ENCODE assay signal across 18 cellular contexts in the genomic region with DNA sequence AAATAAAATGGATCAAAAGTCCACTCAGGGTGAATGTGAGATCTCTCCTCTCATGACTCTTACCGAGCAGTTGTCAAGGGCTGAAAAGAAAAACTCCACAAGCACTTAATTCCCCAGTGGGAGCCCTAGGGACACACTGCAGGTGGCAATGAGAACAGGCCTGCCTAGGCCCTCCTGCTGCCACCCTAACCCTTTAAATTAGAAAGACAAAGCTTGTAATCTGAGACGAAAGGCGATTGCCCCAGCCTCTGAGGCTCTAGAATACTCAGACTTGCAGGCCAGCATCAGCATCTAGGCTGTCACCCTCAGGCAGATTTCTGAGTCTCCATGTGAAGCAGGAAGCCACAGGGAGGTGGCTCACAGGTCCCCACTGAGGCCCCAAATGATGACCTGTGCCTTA.
A peak's percentile ranks its signal among the peaks of the same experiment; 100 is the strongest.
DNase-seq lines count a peak whose midpoint lies in the region; ATAC-seq lines count a peak whose summit lies in the region.
"Had no signal": no experiment of that assay in that cellular context is flagged by ENCODE, and none has a peak within 500 bp of the region (broad histone marks: within the 10 kb centered on the region; RNA-seq: fewer than 3 reads in every experiment).

No MANE protein-coding gene starts in this region.

- H3K4me3 ChIP-seq in H7 (ENCODE audit: insufficient read depth, low read depth, low read length): no peak overlapping the region
- no peak overlapping the region for H3K4me3 ChIP-seq in NT2/D1 (ENCODE audit: insufficient read length, low read depth)
- H3K4me3 ChIP-seq: BLaER1, tibial nerve had no signal

- H3K27me3 ChIP-seq in H7 (ENCODE audit: control insufficient read depth, insufficient read depth, low read length): no peaks in the 10 kb centered on the region; the same call in none of the 2 replicates
- H3K27me3 ChIP-seq in NT2/D1 (ENCODE audit: insufficient read depth, insufficient read length): peaks cover 31% of the 10 kb centered on the region
- H3K27me3 ChIP-seq: BLaER1, tibial nerve had no signal

- no peak overlapping the region for H3K9ac ChIP-seq in NT2/D1 (ENCODE audit: insufficient read length, low read depth)
- H3K9ac ChIP-seq: BLaER1 had no signal

- no peaks in the 10 kb centered on the region; the same call in 1 of the 2 replicates for H3K9me3 ChIP-seq in NT2/D1 (ENCODE audit: insufficient read depth, low read length)
- H3K9me3 ChIP-seq: BLaER1, tibial nerve had no signal

- H3K4me1 ChIP-seq in NT2/D1 (ENCODE audit: insufficient read depth, insufficient read length): peaks cover 4% of the 10 kb centered on the region
- H3K4me1 ChIP-seq: tibial nerve had no signal

- ATAC-seq in HG03354 (IDR thresholded peaks at IDR 0.05; ENCODE audit: poor library complexity, severe bottlenecking, unreplicated experiment): no peak
- ATAC-seq: activated naive CD8-positive, alpha-beta T cell treated with anti-CD3 and anti-CD28 coated beads, Interleukin-2, amount 50 U/mL, for 24 hours; HepG2 had no signal

- H3K36me3 ChIP-seq in H7 (replicated peaks; ENCODE audit: control insufficient read depth, insufficient read depth, low read length) (no peaks in the 10 kb centered on the region), NT2/D1 (ENCODE audit: insufficient read depth, insufficient read length, low read length) (no peaks in the 10 kb centered on the region)
- H3K36me3 ChIP-seq: BLaER1, tibial nerve had no signal

- DNase-seq in H7 (peak; percentile 89), NCI-H1436 treated with DMSO at 0.1 percent for 48 hours (lab: John Stamatoyannopoulos, UW) (peak; percentile 44), NT2/D1 (ENCODE audit: low read depth, low spot score) (peak; percentile 92), iPS-NIHi7 (ENCODE audit: extremely low spot score) (peak; percentile 84), globus pallidus (ENCODE audit: low spot score) (no peak)
- no peak for DNase-seq in stimulated activated CD4-positive, alpha-beta T cell treated with anti-CD3 and anti-CD28 coated beads, Interleukin-2, amount 100 ng/mL, for 48 hours
- DNase-seq: activated CD4-positive, alpha-beta T cell treated with anti-CD3 and anti-CD28 coated beads, Interleukin-2, amount 50 U/mL, for 4 hours; activated naive CD8-positive, alpha-beta T cell treated with anti-CD3 and anti-CD28 coated beads, Interleukin-2, amount 50 U/mL, for 24 hours; activated T-cell treated with anti-CD3 and anti-CD28 coated beads, Interleukin-2, amount 50 U/mL, for 24 hours; DMS53; effector CD8-positive, alpha-beta T cell; HFFc6; hippocampal formation; NCI-H774 had no signal

Comparison
In these comparisons a context has a peak if more than half of its experiments do, and no peak if none do; other contexts are left out.
1. DNase-seq: peak in H7 (single experiment), NCI-H1436 treated with DMSO at 0.1 percent for 48 hours (single experiment), NT2/D1 (single experiment) and iPS-NIHi7 (single experiment); none in globus pallidus (single experiment) and stimulated activated CD4-positive, alpha-beta T cell treated with anti-CD3 and anti-CD28 coated beads, Interleukin-2, amount 100 ng/mL, for 48 hours (0 of 2).